ENCODE assay signal across 10 cellular contexts in genomic region chr7:14691034-14691433, GRCh38.
DNase-seq lines count a peak whose midpoint lies in the region; ATAC-seq lines count a peak whose summit lies in the region.
"Had no signal": no experiment of that assay in that cellular context is flagged by ENCODE, and none has a peak within 500 bp of the region (broad histone marks: within the 10 kb centered on the region; RNA-seq: fewer than 3 reads in every experiment).

No MANE protein-coding gene starts in this region.

- in situ Hi-C loops in G401 (cut with HindIII; ENCODE audit: low sequenced_read_pairs): no loop called here

- ATAC-seq in GM18907 (IDR thresholded peaks at IDR 0.05; ENCODE audit: unreplicated experiment) (peak; percentile 73), HG02678 (IDR thresholded peaks at IDR 0.05; ENCODE audit: unreplicated experiment) (peak; percentile 69), HG03460 (IDR thresholded peaks at IDR 0.05; ENCODE audit: unreplicated experiment) (peak; percentile 51), HG03442 (IDR thresholded peaks at IDR 0.05; ENCODE audit: unreplicated experiment) (no peak), left ventricle myocardium superior (no peak)
- ATAC-seq: sciatic nerve had no signal

- DNase-seq in G401 (ENCODE audit: low spot score) (peak; percentile 25), head of caudate nucleus (no peak), left ventricle myocardium superior (no peak), CD1c-positive myeloid dendritic cell (ENCODE audit: extremely low spot score) (no peak)
- DNase-seq: NCI-H446 treated with DMSO at 0.1 percent for 48 hours had no signal

- intact Hi-C loops in head of caudate nucleus (cut with DNase I) (no loop called here), left ventricle myocardium superior (cut with micrococcal nuclease) (loop anchor here (5.0 kb wide), 1 partner anchor 1409 kb away; no protein-coding TSS in a partner anchor)

Comparison
In these comparisons a context has a peak if more than half of its experiments do, and no peak if none do; other contexts are left out.
1. ATAC-seq: peak in GM18907 (single experiment), HG02678 (single experiment) and HG03460 (single experiment); none in HG03442 (single experiment) and left ventricle myocardium superior (single experiment).